ENCODE assay signal across 8 cellular contexts in the genomic region with DNA sequence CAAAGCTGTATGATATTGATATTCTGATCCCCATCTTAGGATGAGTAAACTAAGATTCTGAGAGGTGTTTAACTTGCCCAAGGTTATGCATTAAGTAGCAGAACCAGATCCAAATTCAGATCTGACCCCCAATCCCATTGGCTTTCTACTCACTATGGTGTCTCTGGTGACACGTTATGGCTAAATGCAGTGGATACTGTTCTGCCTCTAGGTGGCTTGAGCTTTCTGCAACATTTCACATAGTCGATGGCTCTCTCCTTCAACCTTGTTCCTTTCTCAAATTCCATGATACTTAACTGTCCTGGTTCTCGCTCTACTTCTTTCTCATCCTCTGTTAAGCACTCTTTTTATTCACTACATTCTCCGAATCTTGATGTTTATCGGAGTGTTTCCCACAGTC. TPM values are rescaled to one million over a fixed set of nuclear protein-coding genes. Genes with fewer than 3 reads are reported as not detected.
DNase-seq lines count a peak whose midpoint lies in the region; ATAC-seq, FAIRE-seq and TF ChIP-seq lines count a peak whose summit lies in the region.

No MANE protein-coding gene starts in this region.

- H3K9me3 ChIP-seq in Peyer's patch = no peaks in the 10 kb centered on the region

- no peak overlapping the region for H3K27ac ChIP-seq in Peyer's patch

- H3K4me1 Mint-ChIP-seq in activated T-cell treated with anti-CD3 and anti-CD28 coated beads, Interleukin-2, amount 50 U/mL, for 72 hours (ENCODE audit: low read depth) = no peaks in the 10 kb centered on the region
- no peaks in the 10 kb centered on the region for H3K4me1 Mint-ChIP-seq in immature natural killer cell

- H3K4me3 Mint-ChIP-seq in activated T-cell treated with anti-CD3 and anti-CD28 coated beads, Interleukin-2, amount 50 U/mL, for 72 hours = no peak overlapping the region
- H3K4me3 Mint-ChIP-seq in immature natural killer cell = no peak overlapping the region

- no peaks in the 10 kb centered on the region for H3K9me3 Mint-ChIP-seq in activated T-cell treated with anti-CD3 and anti-CD28 coated beads, Interleukin-2, amount 50 U/mL, for 72 hours
- H3K9me3 Mint-ChIP-seq in immature natural killer cell = no peaks in the 10 kb centered on the region

- H3K36me3 Mint-ChIP-seq in activated T-cell treated with anti-CD3 and anti-CD28 coated beads, Interleukin-2, amount 50 U/mL, for 72 hours (ENCODE audit: insufficient read depth in 2 of 2) = no peaks in the 10 kb centered on the region
- H3K36me3 Mint-ChIP-seq in immature natural killer cell = no peaks in the 10 kb centered on the region

- no peak for TF ChIP-seq POLR2A in Peyer's patch (IDR thresholded peaks at IDR 0.05)

- H3K27ac Mint-ChIP-seq in activated T-cell treated with anti-CD3 and anti-CD28 coated beads, Interleukin-2, amount 50 U/mL, for 72 hours = no peak overlapping the region
- H3K27ac Mint-ChIP-seq in immature natural killer cell = no peak overlapping the region

- H3K4me3 ChIP-seq in Peyer's patch = no peak overlapping the region

- no peaks in the 10 kb centered on the region for H3K36me3 ChIP-seq in Peyer's patch

- no peaks in the 10 kb centered on the region for H3K27me3 ChIP-seq in Peyer's patch

- TF ChIP-seq CTCF in Peyer's patch (IDR thresholded peaks at IDR 0.05) (peak in 4 of 6 experiments; percentile 20 to 69 (median 65)), D721Med (IDR thresholded peaks at IDR 0.05; ENCODE audit: insufficient read depth, missing control alignments) (no peak)

- ATAC-seq in GM21619 (IDR thresholded peaks at IDR 0.05; ENCODE audit: unreplicated experiment) = peak; percentile 58
- no peak for ATAC-seq in activated T-cell treated with anti-CD3 and anti-CD28 coated beads, Interleukin-2, amount 50 U/mL, for 72 hours (replicated peaks in 1 of 2)

- H3K4me1 ChIP-seq in Peyer's patch = peaks cover 0 to 7% (median 0%) of the 10 kb centered on the region in 4 donors

- H3K27me3 Mint-ChIP-seq in activated T-cell treated with anti-CD3 and anti-CD28 coated beads, Interleukin-2, amount 50 U/mL, for 72 hours (ENCODE audit: low read depth) = no peaks in the 10 kb centered on the region
- peaks cover 0 to 21% (median 0%) of the 10 kb centered on the region in 3 donors for H3K27me3 Mint-ChIP-seq in immature natural killer cell (ENCODE audit: low read depth in 3 of 3)

- no peak for FAIRE-seq in D721Med (lab: Jason Lieb, UNC)

- peak; percentile 33 for DNase-seq in CD1c-positive myeloid dendritic cell (ENCODE audit: extremely low spot score)
- no peak for DNase-seq in Peyer's patch
- DNase-seq in iris pigment epithelial cell (ENCODE audit: low read depth) = peak; percentile 34
- DNase-seq in activated T-cell treated with anti-CD3 and anti-CD28 coated beads, Interleukin-2, amount 50 U/mL, for 72 hours = no peak
- DNase-seq in stimulated activated CD8-positive, alpha-beta memory T cell treated with anti-CD3 and anti-CD28 coated beads, Interleukin-4, amount 100 ng/mL, for 48 hours = no peak
- no peak for DNase-seq in immature natural killer cell
- no peak for DNase-seq in D721Med (ENCODE audit: insufficient read length, low spot score)

RNA-seq across cellular contexts. Expression of gene C11orf97, which starts 9.4 kb away (rescaled TPM):
- total RNA-seq in Peyer's patch = not detected
- not detected for total RNA-seq in activated T-cell treated with anti-CD3 and anti-CD28 coated beads, Interleukin-2, amount 50 U/mL, for 72 hours
- polyA plus RNA-seq in immature natural killer cell = not detected

RNA-seq across cellular contexts. Expression of gene FUT4, which starts 22.0 kb away (rescaled TPM):
- total RNA-seq in Peyer's patch = 10 to 100 TPM in 3 of 4 donors, 1 to 10 TPM in 1; 9.1 to 34.3 (median 25.4) TPM
- total RNA-seq in activated T-cell treated with anti-CD3 and anti-CD28 coated beads, Interleukin-2, amount 50 U/mL, for 72 hours = 1 to 10 TPM; 5.4 to 5.5 TPM
- polyA plus RNA-seq in immature natural killer cell = 1 to 10 TPM; 1.3 to 2.4 (median 1.4) TPM

RNA-seq across cellular contexts. Expression of gene ANKRD49, which starts 27.9 kb away (rescaled TPM):
- 10 to 100 TPM; 17.3 to 49.5 (median 20.7) TPM for total RNA-seq in Peyer's patch
- 10 to 100 TPM; 24.2 to 28.1 TPM for total RNA-seq in activated T-cell treated with anti-CD3 and anti-CD28 coated beads, Interleukin-2, amount 50 U/mL, for 72 hours
- 10 to 100 TPM; 19.4 to 26.4 (median 19.9) TPM for polyA plus RNA-seq in immature natural killer cell

RNA-seq across cellular contexts. Expression of gene MRE11, which starts 28.0 kb away (rescaled TPM):
- 10 to 100 TPM in 3 of 4 donors, 1 to 10 TPM in 1; 9.7 to 38.0 (median 14.1) TPM for total RNA-seq in Peyer's patch
- total RNA-seq in activated T-cell treated with anti-CD3 and anti-CD28 coated beads, Interleukin-2, amount 50 U/mL, for 72 hours = 10 to 100 TPM; 43.8 to 49.1 TPM
- 10 to 100 TPM in 1 of 3 donors, 1 to 10 TPM in 2; 9.1 to 20.1 (median 9.6) TPM for polyA plus RNA-seq in immature natural killer cell

RNA-seq across cellular contexts. Expression of gene PIWIL4, which starts 45.5 kb away (rescaled TPM):
- 10 to 100 TPM in 3 of 4 donors, 1 to 10 TPM in 1; 5.0 to 20.4 (median 14.5) TPM for total RNA-seq in Peyer's patch
- 1 to 10 TPM; 1.1 to 1.6 TPM for total RNA-seq in activated T-cell treated with anti-CD3 and anti-CD28 coated beads, Interleukin-2, amount 50 U/mL, for 72 hours
- under 1 TPM in 1 of 3 donors, not detected in 2; 0.85 TPM for polyA plus RNA-seq in immature natural killer cell

Comparison
In these comparisons a context has a peak if more than half of its experiments do, and no peak if none do; other contexts are left out.
1. DNase-seq: peak in CD1c-positive myeloid dendritic cell (single experiment) and iris pigment epithelial cell (single experiment); none in Peyer's patch (0 of 3), activated T-cell treated with anti-CD3 and anti-CD28 coated beads, Interleukin-2, amount 50 U/mL, for 72 hours (0 of 2), stimulated activated CD8-positive, alpha-beta memory T cell treated with anti-CD3 and anti-CD28 coated beads, Interleukin-4, amount 100 ng/mL, for 48 hours (single experiment), immature natural killer cell (0 of 3) and D721Med (single experiment).